In the genomic region with DNA sequence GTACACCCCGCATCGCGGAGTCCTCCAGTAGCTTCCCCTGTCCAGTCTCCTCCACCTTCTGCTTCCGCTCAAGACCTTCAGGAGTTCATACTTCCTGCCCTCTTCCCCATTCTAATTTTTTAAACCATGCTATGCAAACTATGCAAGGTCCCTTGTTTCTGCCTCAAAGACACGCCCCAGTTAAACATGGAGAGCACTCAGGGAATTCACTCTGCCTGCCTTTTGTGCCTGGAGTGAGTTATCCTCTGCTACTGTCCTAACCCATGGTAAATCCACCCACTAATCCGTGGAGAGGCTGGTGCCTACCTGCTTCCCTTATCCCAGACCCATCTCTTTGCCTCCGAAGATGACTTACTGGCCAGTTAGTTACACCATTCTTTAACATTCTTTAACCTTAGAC, we compare ENCODE assay signal across 19 cellular contexts.
"Had no signal": no experiment of that assay in that cellular context is flagged by ENCODE, and none has a peak within 500 bp of the region (broad histone marks: within the 10 kb centered on the region; RNA-seq: fewer than 3 reads in every experiment).

No MANE protein-coding gene starts in this region.

- H3K36me3 ChIP-seq: spleen, thoracic aorta had no signal

- H3K4me3 ChIP-seq: spleen, thoracic aorta had no signal

- H3K27me3 ChIP-seq: foreskin keratinocyte, spleen had no signal

- H3K27ac Mint-ChIP-seq: activated CD4-positive, alpha-beta memory T cell treated with anti-CD3 and anti-CD28 coated beads for 36 hours; activated naive CD8-positive, alpha-beta T cell treated with anti-CD3 and anti-CD28 coated beads for 36 hours; immature natural killer cell; T-helper 1 cell treated with Interleukin-12 subunit alpha and Interleukin-12 subunit beta and Interleukin-4 antibody, amounts not matched to agents 30 μg/mL and 1 μg/mL, for 36 hours had no signal

- H3K9me3 ChIP-seq: spleen, thoracic aorta had no signal

- DNase-seq: activated CD4-positive, alpha-beta memory T cell treated with anti-CD3 and anti-CD28 coated beads for 36 hours; activated CD4-positive, alpha-beta T cell treated with anti-CD3 and anti-CD28 coated beads for 4 hours; activated CD4-positive, CD25-positive, alpha-beta regulatory T cell; activated naive CD4-positive, alpha-beta T cell treated with Interleukin-2 at 50 U/mL for 16 hours; activated naive CD8-positive, alpha-beta T cell treated with anti-CD3 and anti-CD28 coated beads for 36 hours; activated T-cell treated with anti-CD3 and anti-CD28 coated beads, Interleukin-2, amount 50 U/mL, for 48 hours; central memory CD4-positive, alpha-beta T cell; effector memory CD4-positive, alpha-beta T cell; foreskin keratinocyte; immature natural killer cell; naive B cell; spleen; stimulated activated CD4-positive, alpha-beta T cell treated with anti-CD3 and anti-CD28 coated beads, Interleukin-4, amount 100 ng/mL, for 1 hour; stimulated activated naive CD4-positive, alpha-beta T cell treated with Interleukin-2 at 50 U/mL for 16 hours; T1000 had no signal

- H3K4me3 Mint-ChIP-seq: activated CD4-positive, alpha-beta memory T cell treated with anti-CD3 and anti-CD28 coated beads for 36 hours; activated naive CD8-positive, alpha-beta T cell treated with anti-CD3 and anti-CD28 coated beads for 36 hours; immature natural killer cell; naive B cell; neural crest cell; T-helper 1 cell treated with Interleukin-12 subunit alpha and Interleukin-12 subunit beta and Interleukin-4 antibody, amounts not matched to agents 30 μg/mL and 1 μg/mL, for 36 hours had no signal

- FAIRE-seq: astrocyte had no signal

- ATAC-seq: foreskin keratinocyte had no signal

- H3K9me3 Mint-ChIP-seq: activated CD4-positive, alpha-beta memory T cell treated with anti-CD3 and anti-CD28 coated beads for 36 hours; activated naive CD8-positive, alpha-beta T cell treated with anti-CD3 and anti-CD28 coated beads for 36 hours; immature natural killer cell; naive B cell had no signal

- H3K4me1 Mint-ChIP-seq: immature natural killer cell had no signal

- H3K27ac ChIP-seq: foreskin keratinocyte, spleen, thoracic aorta had no signal

- H3K36me3 Mint-ChIP-seq: activated CD4-positive, alpha-beta memory T cell treated with anti-CD3 and anti-CD28 coated beads for 36 hours; activated naive CD8-positive, alpha-beta T cell treated with anti-CD3 and anti-CD28 coated beads for 36 hours; immature natural killer cell had no signal
